ENCODE assay signal across 29 cellular contexts in the genomic region with DNA sequence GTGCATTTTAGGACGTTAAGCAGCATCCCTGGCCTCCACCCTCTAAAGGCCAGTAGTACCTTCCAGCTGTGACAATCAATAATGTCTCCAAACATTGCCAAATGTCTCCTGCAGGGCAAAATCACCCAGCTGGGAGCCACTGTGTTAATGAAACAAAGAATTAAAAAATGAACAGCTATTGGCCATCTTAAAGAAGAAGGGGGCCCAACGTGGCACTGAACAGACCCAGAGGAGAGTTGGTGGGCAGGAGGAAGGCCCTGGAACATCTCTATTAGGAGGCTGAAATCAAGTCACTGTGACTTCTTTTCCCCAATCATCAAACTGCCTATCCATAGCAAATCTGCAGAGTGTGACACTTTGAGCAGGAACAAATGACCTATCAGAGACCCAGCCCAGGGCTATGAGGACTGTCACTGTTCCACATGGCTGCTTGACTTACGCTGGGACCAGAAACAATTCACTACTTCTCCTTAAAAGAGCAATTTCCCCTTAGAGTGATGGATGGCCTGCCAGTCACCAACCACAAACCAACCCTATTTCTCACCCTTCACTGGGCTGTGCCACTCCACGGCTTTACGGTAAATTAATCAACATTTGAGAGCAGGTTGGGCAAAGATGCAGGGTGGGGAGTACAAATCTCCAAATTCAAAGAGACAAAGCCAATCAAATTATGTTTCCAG. TPM values are rescaled to one million over a fixed set of nuclear protein-coding genes. Genes with fewer than 3 reads are reported as not detected.
DNase-seq lines count a peak whose midpoint lies in the region; ATAC-seq and TF ChIP-seq lines count a peak whose summit lies in the region.
"Had no signal": no experiment of that assay in that cellular context is flagged by ENCODE, and none has a peak within 500 bp of the region (broad histone marks: within the 10 kb centered on the region; RNA-seq: fewer than 3 reads in every experiment).

No MANE protein-coding gene starts in this region.

- BruUV-seq in PC-3 (replicated peaks; lab: Mats Ljungman, UMichigan), result no TSS peak

- H3K36me3 ChIP-seq in lung (ENCODE audit: control insufficient read depth in 2 of 2, insufficient read depth in 2 of 2, low read length in 2 of 2) (no peaks in the 10 kb centered on the region), PC-3 (ENCODE audit: low read depth, low read length) (no peaks in the 10 kb centered on the region)
- H3K36me3 ChIP-seq: brain microvascular endothelial cell, esophagus squamous epithelium, gastrocnemius medialis, stomach, transverse colon, WERI-Rb-1 had no signal

- no peaks in the 10 kb centered on the region for H3K79me2 ChIP-seq in PC-3 (ENCODE audit: low read length)

- H3K4me1 ChIP-seq in lung (ENCODE audit: control insufficient read depth in 2 of 2, insufficient read depth in 2 of 2, low read length in 2 of 2) (no peaks in the 10 kb centered on the region), PC-3 (ENCODE audit: insufficient read depth, low read length) (no peaks in the 10 kb centered on the region)
- H3K4me1 ChIP-seq: esophagus squamous epithelium, gastrocnemius medialis, stomach, transverse colon had no signal

- H3K27me3 ChIP-seq in lung (ENCODE audit: control insufficient read depth, insufficient read depth) (no peaks in the 10 kb centered on the region), PC-3 (ENCODE audit: low read length) (peaks cover 22% of the 10 kb centered on the region)
- H3K27me3 ChIP-seq: brain microvascular endothelial cell, esophagus squamous epithelium, gastrocnemius medialis, stomach, transverse colon had no signal

- intact Hi-C loops in PC-3 (cut with micrococcal nuclease), result no loop called here

- no peak overlapping the region for H3K4me3 ChIP-seq in lung
- no peak overlapping the region for H3K4me3 ChIP-seq in PC-3 (ENCODE audit: low read length)
- H3K4me3 ChIP-seq: esophagus squamous epithelium, gastrocnemius medialis, stomach, transverse colon had no signal

- DNase-seq in NOMO-1 treated with DMSO at 0.1 percent for 48 hours (lab: John Stamatoyannopoulos, UW; ENCODE audit: unreplicated experiment) (peak; percentile 93), lung (ENCODE audit: low spot score) (peak; percentile 22), PC-3 (no peak), NCI-H69 (lab: John Stamatoyannopoulos, UW) (no peak)
- DNase-seq: activated CD4-positive, alpha-beta T cell treated with anti-CD3 and anti-CD28 coated beads, Interleukin-2, amount 50 U/mL, for 48 hours; activated gamma-delta T cell treated with Interleukin-2 at 50 U/mL for 16 hours; brain microvascular endothelial cell; DND-41; effector memory CD8-positive, alpha-beta T cell; esophagus squamous epithelium; gastrocnemius medialis; HCEC 1CT; NCI-H1436; NCI-H510A treated with DMSO at 0.1 percent for 48 hours; NK-92 treated with Interleukin-12 subunit alpha and Interleukin-12 subunit beta, amount 100 ng/mL, for 24 hours; nucleus accumbens; right cardiac atrium; stimulated activated CD4-positive, alpha-beta T cell treated with anti-CD3 and anti-CD28 coated beads, Interleukin-4, amount 100 ng/mL, for 4 hours; stomach; transverse colon; WERI-Rb-1 had no signal

- no peaks in the 10 kb centered on the region for H3F3A ChIP-seq in PC-3 (ENCODE audit: low read length, unreplicated experiment)

- H3K27ac ChIP-seq in lung (ENCODE audit: low read depth in 1 of 2, low read length in 1 of 2) (no peak overlapping the region), PC-3 (ENCODE audit: low read length) (no peak overlapping the region)
- H3K27ac ChIP-seq: brain microvascular endothelial cell, esophagus squamous epithelium, gastrocnemius medialis, stomach, transverse colon, WERI-Rb-1 had no signal

- H3K9me2 ChIP-seq in PC-3 (replicated peaks; ENCODE audit: low read length), result no peaks in the 10 kb centered on the region

- peaks cover 0 to 5% of the 10 kb centered on the region in 2 donors for H3K9me3 ChIP-seq in lung (ENCODE audit: control insufficient read depth in 2 of 2, insufficient read depth in 1 of 2, low read length in 1 of 2)
- no peaks in the 10 kb centered on the region for H3K9me3 ChIP-seq in PC-3 (ENCODE audit: low read length)
- H3K9me3 ChIP-seq: esophagus squamous epithelium, gastrocnemius medialis, stomach, transverse colon had no signal

- POLR2A ChIA-PET in PC-3 (lab: Charles Lee; ENCODE audit: unreplicated experiment), result no interaction called here

- WGBS in lung, 2 donors, result 37 to 50% methylated on average over 5 of the region's 5 CpGs

- TF ChIP-seq CTCF in lung (IDR thresholded peaks at IDR 0.05; ENCODE audit: control extremely low read depth, extremely low read depth) (no peak), PC-3 (conservative IDR thresholded peaks at IDR 0.05; ENCODE audit: low read depth, low read length) (no peak)

- no peak overlapping the region for H2AFZ ChIP-seq in PC-3 (ENCODE audit: low read length)

- no peak overlapping the region for H3K9ac ChIP-seq in PC-3 (ENCODE audit: low read length)

- CTCF ChIA-PET in PC-3 (lab: Charles Lee), result no interaction called here

- H4K20me1 ChIP-seq in PC-3 (ENCODE audit: low read length), result no peaks in the 10 kb centered on the region

- peak; percentile 58 for ATAC-seq in GM18502 (IDR thresholded peaks at IDR 0.05; ENCODE audit: poor library complexity, unreplicated experiment)
- ATAC-seq in HG03354 (IDR thresholded peaks at IDR 0.05; ENCODE audit: poor library complexity, severe bottlenecking, unreplicated experiment), result peak; percentile 68
- ATAC-seq in lung (ENCODE audit: insufficient read depth, low FRiP score), result no peak
- ATAC-seq in PC-3, result no peak
- ATAC-seq in HG03457 (IDR thresholded peaks at IDR 0.05; ENCODE audit: unreplicated experiment), result no peak
- ATAC-seq in HG02885 (IDR thresholded peaks at IDR 0.05; ENCODE audit: poor library complexity, unreplicated experiment), result no peak
- ATAC-seq: effector memory CD8-positive, alpha-beta T cell; gastrocnemius medialis; right cardiac atrium; SK-N-SH treated with all-trans-retinoic acid at 6 μM for 48 hours had no signal

- no peak overlapping the region for H3K4me2 ChIP-seq in PC-3 (ENCODE audit: low read length)

RNA-seq across cellular contexts. Expression of a gene that starts 35.2 kb away (rescaled TPM):
- not detected for total RNA-seq in lung
- not detected for polyA plus RNA-seq in lung
- total RNA-seq in PC-3 (2014; rRNA removed), result not detected in 2 replicates
- total RNA-seq: esophagus squamous epithelium, gastrocnemius medialis, myocyte, right cardiac atrium, stomach, transverse colon had no signal
- polyA plus RNA-seq: adipose tissue, keratinocyte, right cardiac atrium, stomach had no signal

Comparison
In these comparisons a context has a peak if more than half of its experiments do, and no peak if none do; other contexts are left out.
1. ATAC-seq: peak in GM18502 (single experiment) and HG03354 (single experiment); none in lung (single experiment), PC-3 (single experiment), HG03457 (single experiment) and HG02885 (single experiment).
2. DNase-seq: peak in NOMO-1 treated with DMSO at 0.1 percent for 48 hours (single experiment) and lung (single experiment); none in PC-3 (single experiment) and NCI-H69 (single experiment).